22 cellular contexts compared by ENCODE assay signal in the genomic region with DNA sequence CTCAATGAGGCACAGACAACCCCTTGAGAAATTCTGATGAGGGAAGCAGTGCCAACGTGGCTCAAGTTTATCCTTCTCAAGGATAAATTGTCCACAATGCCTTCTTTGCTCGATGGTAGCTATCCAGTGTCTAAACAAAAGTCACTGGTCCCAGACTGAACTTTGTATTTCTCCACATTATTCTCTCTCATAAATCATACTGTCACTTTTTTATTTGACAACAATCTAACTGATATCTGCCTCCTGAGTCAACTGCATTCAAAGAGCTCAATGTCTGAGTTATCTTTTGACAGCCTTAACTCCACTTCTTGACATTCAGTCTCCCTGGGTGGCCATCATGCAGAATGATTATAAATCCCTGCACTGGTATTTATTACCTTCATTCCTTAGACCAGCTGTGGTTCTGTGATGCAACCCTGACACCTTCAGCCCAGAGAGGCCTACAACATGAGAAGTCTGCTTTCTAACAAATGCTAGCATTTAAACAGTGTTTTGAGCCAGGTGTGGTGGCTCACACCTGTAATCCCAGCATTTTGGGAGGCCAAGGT. TPM values are rescaled to one million over a fixed set of nuclear protein-coding genes. Genes with fewer than 3 reads are reported as not detected.
DNase-seq lines count a peak whose midpoint lies in the region; ATAC-seq, FAIRE-seq and TF ChIP-seq lines count a peak whose summit lies in the region.
"Had no signal": no experiment of that assay in that cellular context is flagged by ENCODE, and none has a peak within 500 bp of the region (broad histone marks: within the 10 kb centered on the region; RNA-seq: fewer than 3 reads in every experiment).

No MANE protein-coding gene starts in this region.

- no peak for TF ChIP-seq CTCF in A673 (conservative IDR thresholded peaks at IDR 0.05; ENCODE audit: low read depth, low read length)
- no peak for TF ChIP-seq CTCF in K562 (IDR thresholded peaks at IDR 0.05 in 2 of 3, conservative IDR thresholded peaks at IDR 0.05 in 1 of 3; ENCODE audit: insufficient read depth in 2 of 3, low read depth in 1 of 3, low read length in 3 of 3)
- no peak for TF ChIP-seq CTCF in mucosa of descending colon (IDR thresholded peaks at IDR 0.05)

- H3K27me3 ChIP-seq in A673 (replicated peaks; ENCODE audit: insufficient read depth, low read depth, low read length, poor library complexity) (no peaks in the 10 kb centered on the region), K562 (ENCODE audit: control insufficient read depth in 2 of 2, insufficient read depth in 2 of 2, low read length in 2 of 2) (no peaks in the 10 kb centered on the region)
- H3K27me3 ChIP-seq: BLaER1 treated with 17β-estradiol and CSF1 and Interleukin-3, amounts not matched to agents 10 nM and 100 nM had no signal

- no peaks in the 10 kb centered on the region for H3K4me1 ChIP-seq in A673 (ENCODE audit: insufficient read depth, low read length, poor library complexity, severe bottlenecking)
- no peaks in the 10 kb centered on the region for H3K4me1 ChIP-seq in K562 (replicated peaks in 1 of 2; ENCODE audit: control insufficient read depth in 2 of 2, insufficient read depth in 2 of 2, low read length in 2 of 2)
- no peaks in the 10 kb centered on the region for H3K4me1 ChIP-seq in mucosa of descending colon (ENCODE audit: low read depth)

- no peaks in the 10 kb centered on the region for H3K79me2 ChIP-seq in K562 (ENCODE audit: control insufficient read depth, insufficient read depth, low read length)

- TF ChIP-seq POLR2A in K562 (conservative IDR thresholded peaks at IDR 0.05), result no peak

- intact Hi-C loops in A673 (cut with micrococcal nuclease; ENCODE audit: unreplicated experiment), result no loop called here
- intact Hi-C loops in K562 (cut with micrococcal nuclease), result no loop called here
- intact Hi-C loops in mucosa of descending colon (cut with DNase I, micrococcal nuclease), result no loop called here

- FAIRE-seq in K562 (lab: Jason Lieb, UNC), result no peak
- FAIRE-seq: D721Med, G401.6, HepG2, HTR-8/SVneo had no signal

- no peak overlapping the region for H3K27ac ChIP-seq in A673 (ENCODE audit: low read depth, low read length, poor library complexity, severe bottlenecking)
- H3K27ac ChIP-seq in K562 (ENCODE audit: extremely low read depth, low read depth, low read length), result no peak overlapping the region
- H3K27ac ChIP-seq: 22Rv1; BLaER1 treated with 17β-estradiol and CSF1 and Interleukin-3, amounts not matched to agents 10 nM and 100 nM had no signal

- CTCF ChIA-PET in A673 (lab: Charles Lee), result no interaction called here
- CTCF ChIA-PET in K562 (lab: Yijun Ruan, JAX; ENCODE audit: low intra/inter-chr PET ratio), result no interaction called here

- no peak for DNase-seq in A673 (ENCODE audit: low spot score)
- peak; percentile 20 for DNase-seq in HuH-7 (ENCODE audit: low spot score)
- no peak for DNase-seq in K562 (ENCODE audit: extremely low read depth in 1 of 4, low spot score in 3 of 4)
- DNase-seq in mucosa of descending colon, result no peak
- DNase-seq in NCI-H2107 treated with DMSO at 0.1 percent for 48 hours (lab: John Stamatoyannopoulos, UW; ENCODE audit: unreplicated experiment), result no peak
- DNase-seq in CD1c-positive myeloid dendritic cell (ENCODE audit: extremely low spot score), result no peak
- DNase-seq: ACHN; CD4-positive, alpha-beta T cell; DMS153; DMS79 treated with DMSO at 0.1 percent for 48 hours; EL; H7; KBM-7 had no signal

- WGBS in K562 (ENCODE audit: insufficient coverage, low coverage, missing lambda C conversion rate), result 100% methylated on average over 2 of the region's 2 CpGs

- no peak for TF ChIP-seq EP300 in K562 (IDR thresholded peaks at IDR 0.05; ENCODE audit: low read length)

- no peaks in the 10 kb centered on the region for H3K9me1 ChIP-seq in K562 (ENCODE audit: control insufficient read depth, insufficient read depth, low read length)

- POLR2A ChIA-PET in A673 (lab: Charles Lee; ENCODE audit: low non-redundant PET), result no interaction called here
- POLR2A ChIA-PET in K562 (lab: Yijun Ruan, JAX), result interaction anchor here (0.9 to 1.2 kb wide), 4 partner anchors 14 to 74 kb away, joined by 3 to 6 read pairs (median 4); partner anchors contain the start of gene IMMT

- TSS peak; percentile 3 for BruUV-seq in A673 (replicated peaks; lab: Mats Ljungman, UMichigan)
- TSS peak; percentile 9 for BruUV-seq in K562 (replicated peaks; lab: Mats Ljungman, UMichigan)

- no peak for TF ChIP-seq RAD21 in K562 (CRISPR knock-in tag; conservative IDR thresholded peaks at IDR 0.05 in 1 of 2, IDR thresholded peaks at IDR 0.05 in 1 of 2)

- H3K4me3 ChIP-seq in A673 (ENCODE audit: low read depth, low read length, poor library complexity, severe bottlenecking) (no peak overlapping the region), K562 (no peak overlapping the region), mucosa of descending colon (no peak overlapping the region)
- H3K4me3 ChIP-seq: BLaER1 treated with 17β-estradiol and CSF1 and Interleukin-3, amounts not matched to agents 10 nM and 100 nM; GM23338 had no signal

- no peak overlapping the region for H3K9ac ChIP-seq in K562 (ENCODE audit: insufficient read depth in 1 of 2, low read depth in 2 of 2, low read length in 2 of 2)
- H3K9ac ChIP-seq: BLaER1 treated with 17β-estradiol and CSF1 and Interleukin-3, amounts not matched to agents 10 nM and 100 nM had no signal

- H4K20me1 ChIP-seq in K562 (replicated peaks; ENCODE audit: control insufficient read depth, insufficient read depth, low read length), result no peaks in the 10 kb centered on the region

- H3K36me3 ChIP-seq in A673 (ENCODE audit: insufficient read depth, low read length, poor library complexity, severe bottlenecking) (peaks cover 66% of the 10 kb centered on the region), K562 (ENCODE audit: control insufficient read depth, insufficient read depth, low read length) (peaks cover 80% of the 10 kb centered on the region), mucosa of descending colon (ENCODE audit: low read depth) (peaks cover 7% of the 10 kb centered on the region)

- H3K9me3 ChIP-seq in A673 (ENCODE audit: low read depth, low read length, poor library complexity, severe bottlenecking), result no peaks in the 10 kb centered on the region
- no peaks in the 10 kb centered on the region for H3K9me3 ChIP-seq in K562 (replicated peaks; ENCODE audit: control insufficient read depth, insufficient read depth, low read depth, low read length)
- H3K9me3 ChIP-seq in mucosa of descending colon, result no peaks in the 10 kb centered on the region
- H3K9me3 ChIP-seq: BLaER1 treated with 17β-estradiol and CSF1 and Interleukin-3, amounts not matched to agents 10 nM and 100 nM had no signal

- in situ Hi-C loops in K562 (cut with MboI), result no loop called here

- no peak for ATAC-seq in K562
- ATAC-seq in mucosa of descending colon, result peak; percentile 68
- no peak for ATAC-seq in GM21717 (IDR thresholded peaks at IDR 0.05; ENCODE audit: unreplicated experiment)
- no peak for ATAC-seq in GM19467 (IDR thresholded peaks at IDR 0.05; ENCODE audit: unreplicated experiment)
- ATAC-seq: GM23338, HepG2 had no signal

- H3K4me2 ChIP-seq in K562 (ENCODE audit: insufficient read depth, low read length), result no peak overlapping the region
- H3K4me2 ChIP-seq: BLaER1 treated with 17β-estradiol and CSF1 and Interleukin-3, amounts not matched to agents 10 nM and 100 nM; GM23338 had no signal

- H2AFZ ChIP-seq in K562 (ENCODE audit: low read depth, low read length), result no peak overlapping the region
- H2AFZ ChIP-seq: GM23338 had no signal

RNA-seq across cellular contexts. Expression of gene IMMT, which starts 38.2 kb away (rescaled TPM):
- total RNA-seq in A673 (2021), result 172 and 174 TPM in 2 replicates
- total RNA-seq in K562 (2011; cell fraction: chromatin; rRNA removed; ENCODE audit: low replicate concordance), result 126 and 186 TPM in 2 replicates
- total RNA-seq in K562 (2011; cell fraction: nucleolus; rRNA removed), result 67.8 and 69.7 TPM in 2 replicates
- total RNA-seq in K562 (2011; cell fraction: nucleoplasm; rRNA removed), result 91.2 and 93.2 TPM in 2 replicates
- total RNA-seq in K562 (2014; rRNA removed), result 117 and 121 TPM in 2 replicates
- 136 and 150 TPM in 2 replicates for total RNA-seq in K562 (2014; rRNA removed; fragmentation: Illumina TruSeq; extraction: Trizol)
- 113 and 119 TPM in 2 replicates for total RNA-seq in K562 (2015; rRNA removed; fragmentation: Illumina TruSeq; extraction: Trizol)
- 154 and 160 TPM in 2 replicates for total RNA-seq in K562 (2021)
- polyA plus RNA-seq in K562 (2011; rRNA removed), result 84.5 and 140 TPM in 2 replicates
- polyA plus RNA-seq in K562 (2011; cell fraction: cytosol; rRNA removed), result 58.0 and 63.5 TPM in 2 replicates
- polyA plus RNA-seq in K562 (2011; cell fraction: nucleus; rRNA removed), result 45.7 and 56.5 TPM in 2 replicates
- polyA plus RNA-seq in K562 (2012), result 116 and 117 TPM in 2 replicates
- polyA plus RNA-seq in K562 (2014; fragmentation: Illumina TruSeq; extraction: Trizol), result 146 and 184 TPM in 2 replicates
- 100 to 1,000 TPM; 153 to 294 TPM for polyA plus RNA-seq in K562 (2014; fragmentation: Nextera tagmentation; extraction: Ambion mirVana)
- 138 and 150 TPM in 2 replicates for polyA plus RNA-seq in K562 (2014; rRNA removed)
- polyA minus RNA-seq in K562 (2011; rRNA and poly(A)+ RNA removed), result 120 and 149 TPM in 2 replicates
- polyA minus RNA-seq in K562 (2011; cell fraction: cytosol; rRNA and poly(A)+ RNA removed), result 57.3 and 73.7 TPM in 2 replicates
- 37.7 and 46.2 TPM in 2 replicates for polyA minus RNA-seq in K562 (2011; cell fraction: nucleus; rRNA and poly(A)+ RNA removed)
- 100 to 1,000 TPM; 106 to 121 (median 107) TPM for total RNA-seq in mucosa of descending colon

RNA-seq across cellular contexts. Expression of gene MRPL35, which starts 42.2 kb away (rescaled TPM):
- total RNA-seq in A673 (2021), result 81.9 and 97.7 TPM in 2 replicates
- 24.4 and 30.0 TPM in 2 replicates for total RNA-seq in K562 (2011; cell fraction: chromatin; rRNA removed; ENCODE audit: low replicate concordance)
- 37.7 and 42.0 TPM in 2 replicates for total RNA-seq in K562 (2011; cell fraction: nucleolus; rRNA removed)
- 29.3 and 30.0 TPM in 2 replicates for total RNA-seq in K562 (2011; cell fraction: nucleoplasm; rRNA removed)
- total RNA-seq in K562 (2014; rRNA removed), result 85.5 and 118 TPM in 2 replicates
- 210 and 223 TPM in 2 replicates for total RNA-seq in K562 (2014; rRNA removed; fragmentation: Illumina TruSeq; extraction: Trizol)
- total RNA-seq in K562 (2015; rRNA removed; fragmentation: Illumina TruSeq; extraction: Trizol), result 156 and 159 TPM in 2 replicates
- total RNA-seq in K562 (2021), result 100 and 120 TPM in 2 replicates
- polyA plus RNA-seq in K562 (2011; rRNA removed), result 159 and 254 TPM in 2 replicates
- 140 and 222 TPM in 2 replicates for polyA plus RNA-seq in K562 (2011; cell fraction: cytosol; rRNA removed)
- polyA plus RNA-seq in K562 (2011; cell fraction: nucleus; rRNA removed), result 80.2 and 83.9 TPM in 2 replicates
- 79.4 and 107 TPM in 2 replicates for polyA plus RNA-seq in K562 (2012)
- polyA plus RNA-seq in K562 (2014; fragmentation: Illumina TruSeq; extraction: Trizol), result 233 and 247 TPM in 2 replicates
- polyA plus RNA-seq in K562 (2014; fragmentation: Nextera tagmentation; extraction: Ambion mirVana), result 100 to 1,000 TPM; 166 to 180 TPM
- 229 and 236 TPM in 2 replicates for polyA plus RNA-seq in K562 (2014; rRNA removed)
- 52.6 and 74.0 TPM in 2 replicates for polyA minus RNA-seq in K562 (2011; rRNA and poly(A)+ RNA removed)
- 36.0 and 50.0 TPM in 2 replicates for polyA minus RNA-seq in K562 (2011; cell fraction: cytosol; rRNA and poly(A)+ RNA removed)
- 21.9 and 31.7 TPM in 2 replicates for polyA minus RNA-seq in K562 (2011; cell fraction: nucleus; rRNA and poly(A)+ RNA removed)
- total RNA-seq in mucosa of descending colon, result 10 to 100 TPM; 61.6 to 86.7 (median 75.3) TPM

RNA-seq across cellular contexts. Expression of gene PTCD3, which starts 51.0 kb away (rescaled TPM):
- total RNA-seq in A673 (2021), result 148 and 159 TPM in 2 replicates
- 420 and 873 TPM in 2 replicates for total RNA-seq in K562 (2011; cell fraction: chromatin; rRNA removed; ENCODE audit: low replicate concordance)
- total RNA-seq in K562 (2011; cell fraction: nucleolus; rRNA removed), result 222 and 276 TPM in 2 replicates
- 323 and 328 TPM in 2 replicates for total RNA-seq in K562 (2011; cell fraction: nucleoplasm; rRNA removed)
- 122 and 131 TPM in 2 replicates for total RNA-seq in K562 (2014; rRNA removed)
- 222 and 238 TPM in 2 replicates for total RNA-seq in K562 (2014; rRNA removed; fragmentation: Illumina TruSeq; extraction: Trizol)
- total RNA-seq in K562 (2015; rRNA removed; fragmentation: Illumina TruSeq; extraction: Trizol), result 220 and 225 TPM in 2 replicates
- total RNA-seq in K562 (2021), result 172 and 177 TPM in 2 replicates
- 122 and 241 TPM in 2 replicates for polyA plus RNA-seq in K562 (2011; rRNA removed)
- 32.2 and 38.8 TPM in 2 replicates for polyA plus RNA-seq in K562 (2011; cell fraction: cytosol; rRNA removed)
- polyA plus RNA-seq in K562 (2011; cell fraction: nucleus; rRNA removed), result 408 and 456 TPM in 2 replicates
- 63.2 and 72.9 TPM in 2 replicates for polyA plus RNA-seq in K562 (2012)
- 152 and 176 TPM in 2 replicates for polyA plus RNA-seq in K562 (2014; fragmentation: Illumina TruSeq; extraction: Trizol)
- 100 to 1,000 TPM in 1 of 2 experiments, 10 to 100 TPM in 1; 65.2 to 116 TPM for polyA plus RNA-seq in K562 (2014; fragmentation: Nextera tagmentation; extraction: Ambion mirVana)
- 139 and 163 TPM in 2 replicates for polyA plus RNA-seq in K562 (2014; rRNA removed)
- polyA minus RNA-seq in K562 (2011; rRNA and poly(A)+ RNA removed), result 340 and 367 TPM in 2 replicates
- polyA minus RNA-seq in K562 (2011; cell fraction: cytosol; rRNA and poly(A)+ RNA removed), result 64.4 and 96.0 TPM in 2 replicates
- 967 and 986 TPM in 2 replicates for polyA minus RNA-seq in K562 (2011; cell fraction: nucleus; rRNA and poly(A)+ RNA removed)
- total RNA-seq in mucosa of descending colon, result 10 to 100 TPM; 89.3 to 90.5 (median 90.4) TPM

RNA-seq across cellular contexts. Expression of gene POLR1A, which starts 51.4 kb away (rescaled TPM):
- 70.8 and 81.2 TPM in 2 replicates for total RNA-seq in A673 (2021)
- 142 and 172 TPM in 2 replicates for total RNA-seq in K562 (2011; cell fraction: chromatin; rRNA removed; ENCODE audit: low replicate concordance)
- 42.9 and 54.9 TPM in 2 replicates for total RNA-seq in K562 (2011; cell fraction: nucleolus; rRNA removed)
- total RNA-seq in K562 (2011; cell fraction: nucleoplasm; rRNA removed), result 56.0 and 72.4 TPM in 2 replicates
- 21.8 and 25.4 TPM in 2 replicates for total RNA-seq in K562 (2014; rRNA removed)
- 33.5 and 34.4 TPM in 2 replicates for total RNA-seq in K562 (2014; rRNA removed; fragmentation: Illumina TruSeq; extraction: Trizol)
- total RNA-seq in K562 (2015; rRNA removed; fragmentation: Illumina TruSeq; extraction: Trizol), result 25.0 and 26.0 TPM in 2 replicates
- 62.6 and 72.1 TPM in 2 replicates for total RNA-seq in K562 (2021)
- polyA plus RNA-seq in K562 (2011; rRNA removed), result 8.9 and 13.3 TPM in 2 replicates
- 4.9 and 10.6 TPM in 2 replicates for polyA plus RNA-seq in K562 (2011; cell fraction: cytosol; rRNA removed)
- 14.6 and 27.4 TPM in 2 replicates for polyA plus RNA-seq in K562 (2011; cell fraction: nucleus; rRNA removed)
- 13.3 and 47.8 TPM in 2 replicates for polyA plus RNA-seq in K562 (2012)
- polyA plus RNA-seq in K562 (2014; fragmentation: Illumina TruSeq; extraction: Trizol), result 28.6 and 34.7 TPM in 2 replicates
- polyA plus RNA-seq in K562 (2014; fragmentation: Nextera tagmentation; extraction: Ambion mirVana), result 1 to 10 TPM; 3.0 to 8.2 TPM
- polyA plus RNA-seq in K562 (2014; rRNA removed), result 14.1 and 14.7 TPM in 2 replicates
- 25.3 and 41.6 TPM in 2 replicates for polyA minus RNA-seq in K562 (2011; rRNA and poly(A)+ RNA removed)
- 30.3 and 46.2 TPM in 2 replicates for polyA minus RNA-seq in K562 (2011; cell fraction: cytosol; rRNA and poly(A)+ RNA removed)
- 24.5 and 33.4 TPM in 2 replicates for polyA minus RNA-seq in K562 (2011; cell fraction: nucleus; rRNA and poly(A)+ RNA removed)
- total RNA-seq in mucosa of descending colon, result 10 to 100 TPM; 22.8 to 29.3 (median 24.3) TPM
